Comparison of ENCODE assay signal across 30 cellular contexts in the genomic region with DNA sequence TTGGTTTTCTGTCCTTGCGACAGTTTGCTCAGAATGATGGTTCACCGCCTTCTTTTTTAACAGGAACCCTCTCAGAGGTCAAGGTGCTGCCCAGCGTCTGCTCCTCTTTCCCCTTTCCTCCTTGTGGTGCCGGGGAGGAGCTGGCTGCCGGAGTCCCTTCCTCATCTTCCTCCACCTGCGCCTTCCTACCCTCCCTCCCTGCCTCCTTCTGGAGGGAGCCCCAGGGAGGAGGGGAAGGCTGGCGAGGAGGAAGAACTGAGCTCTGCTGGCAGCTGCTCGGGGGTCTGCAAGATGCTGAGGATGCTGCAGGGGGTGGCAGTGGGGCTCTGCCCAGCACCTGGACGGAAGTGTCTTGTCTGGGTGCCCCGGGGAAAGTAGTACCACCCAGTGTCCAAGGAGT.
"Had no signal": no experiment of that assay in that cellular context is flagged by ENCODE, and none has a peak within 500 bp of the region (broad histone marks: within the 10 kb centered on the region; RNA-seq: fewer than 3 reads in every experiment).

No MANE protein-coding gene starts in this region.

- H3K9me3 Mint-ChIP-seq: activated CD4-positive, alpha-beta memory T cell treated with anti-CD3 and anti-CD28 coated beads, Interleukin-2, amount 10 ng/mL, durations not matched to agents 7 days and 5 days; activated CD4-positive, alpha-beta T cell treated with anti-CD3 and anti-CD28 coated beads, Interleukin-2, amount 10 ng/mL, durations not matched to agents 7 days and 5 days; activated naive CD4-positive, alpha-beta T cell treated with anti-CD3 and anti-CD28 coated beads, Interleukin-2, amount 10 ng/mL, durations not matched to agents 7 days and 5 days; activated naive CD4-positive, alpha-beta T cell treated with anti-CD3 and anti-CD28 coated beads, Interleukin-2, amount 50 U/mL, for 72 hours; activated naive CD8-positive, alpha-beta T cell treated with anti-CD3 and anti-CD28 coated beads, Interleukin-2, amount 10 ng/mL, durations not matched to agents 7 days and 5 days; activated T-cell treated with anti-CD3 and anti-CD28 coated beads, Interleukin-2, amount 50 U/mL, for 24 hours; activated T-cell treated with anti-CD3 and anti-CD28 coated beads, Interleukin-2, amount 50 U/mL, for 72 hours; T-helper 2 cell treated with Interferon-gamma antibody and Interleukin-4, amounts not matched to agents 5 μg/mL and 100 μg/mL, for 36 hours had no signal

- H3K27ac Mint-ChIP-seq: activated CD4-positive, alpha-beta memory T cell treated with anti-CD3 and anti-CD28 coated beads, Interleukin-2, amount 10 ng/mL, durations not matched to agents 7 days and 5 days; activated CD4-positive, alpha-beta T cell treated with anti-CD3 and anti-CD28 coated beads, Interleukin-2, amount 10 ng/mL, durations not matched to agents 7 days and 5 days; activated naive CD4-positive, alpha-beta T cell treated with anti-CD3 and anti-CD28 coated beads, Interleukin-2, amount 10 ng/mL, durations not matched to agents 7 days and 5 days; activated naive CD4-positive, alpha-beta T cell treated with anti-CD3 and anti-CD28 coated beads, Interleukin-2, amount 50 U/mL, for 72 hours; activated naive CD8-positive, alpha-beta T cell treated with anti-CD3 and anti-CD28 coated beads, Interleukin-2, amount 10 ng/mL, durations not matched to agents 7 days and 5 days; activated T-cell treated with anti-CD3 and anti-CD28 coated beads, Interleukin-2, amount 50 U/mL, for 24 hours; activated T-cell treated with anti-CD3 and anti-CD28 coated beads, Interleukin-2, amount 50 U/mL, for 72 hours; T-helper 17 cell; T-helper 2 cell treated with Interferon-gamma antibody and Interleukin-4, amounts not matched to agents 5 μg/mL and 100 μg/mL, for 36 hours had no signal

- H3K27ac ChIP-seq: ascending aorta, breast epithelium, cardiac muscle cell, colonic mucosa, epithelial cell of prostate, esophagus squamous epithelium, gastroesophageal sphincter had no signal

- H3K36me3 ChIP-seq: ascending aorta, breast epithelium, cardiac muscle cell, colonic mucosa had no signal

- H3K4me3 ChIP-seq: ascending aorta, breast epithelium, cardiac muscle cell, colonic mucosa, esophagus squamous epithelium, gastroesophageal sphincter had no signal

- H3K36me3 Mint-ChIP-seq: activated naive CD4-positive, alpha-beta T cell treated with anti-CD3 and anti-CD28 coated beads, Interleukin-2, amount 10 ng/mL, durations not matched to agents 7 days and 5 days; activated naive CD4-positive, alpha-beta T cell treated with anti-CD3 and anti-CD28 coated beads, Interleukin-2, amount 50 U/mL, for 72 hours; activated naive CD8-positive, alpha-beta T cell treated with anti-CD3 and anti-CD28 coated beads, Interleukin-2, amount 10 ng/mL, durations not matched to agents 7 days and 5 days; brain had no signal

- H3K4me1 ChIP-seq: ascending aorta, breast epithelium, colonic mucosa, gastroesophageal sphincter had no signal

- H3K4me3 Mint-ChIP-seq: activated CD4-positive, alpha-beta memory T cell treated with anti-CD3 and anti-CD28 coated beads, Interleukin-2, amount 10 ng/mL, durations not matched to agents 7 days and 5 days; activated CD4-positive, alpha-beta T cell treated with anti-CD3 and anti-CD28 coated beads, Interleukin-2, amount 10 ng/mL, durations not matched to agents 7 days and 5 days; activated naive CD4-positive, alpha-beta T cell treated with anti-CD3 and anti-CD28 coated beads, Interleukin-2, amount 10 ng/mL, durations not matched to agents 7 days and 5 days; activated naive CD8-positive, alpha-beta T cell treated with anti-CD3 and anti-CD28 coated beads, Interleukin-2, amount 10 ng/mL, durations not matched to agents 7 days and 5 days; activated T-cell treated with anti-CD3 and anti-CD28 coated beads, Interleukin-2, amount 50 U/mL, for 24 hours; activated T-cell treated with anti-CD3 and anti-CD28 coated beads, Interleukin-2, amount 50 U/mL, for 72 hours; brain; T-helper 17 cell; T-helper 2 cell treated with Interferon-gamma antibody and Interleukin-4, amounts not matched to agents 5 μg/mL and 100 μg/mL, for 36 hours had no signal

- DNase-seq: activated CD4-positive, alpha-beta memory T cell treated with anti-CD3 and anti-CD28 coated beads, Interleukin-2, amount 10 ng/mL, durations not matched to agents 7 days and 5 days; activated CD4-positive, alpha-beta T cell treated with anti-CD3 and anti-CD28 coated beads for 1 hour; activated CD4-positive, alpha-beta T cell treated with anti-CD3 and anti-CD28 coated beads for 4 hours; activated CD4-positive, alpha-beta T cell treated with anti-CD3 and anti-CD28 coated beads, Interleukin-2, amount 10 ng/mL, durations not matched to agents 7 days and 5 days; activated CD4-positive, alpha-beta T cell treated with anti-CD3 and anti-CD28 coated beads, Interleukin-2, amount 50 U/mL, for 4 hours; activated CD8-positive, alpha-beta memory T cell treated with anti-CD3 and anti-CD28 coated beads, Interleukin-2, amount 50 U/mL, for 48 hours; activated gamma-delta T cell; activated naive CD4-positive, alpha-beta T cell; activated naive CD4-positive, alpha-beta T cell treated with anti-CD3 and anti-CD28 coated beads, Interleukin-2, amount 10 ng/mL, durations not matched to agents 7 days and 5 days; activated naive CD8-positive, alpha-beta T cell treated with anti-CD3 and anti-CD28 coated beads, Interleukin-2, amount 10 ng/mL, durations not matched to agents 7 days and 5 days; activated T-cell treated with anti-CD3 and anti-CD28 coated beads for 4 hours; activated T-cell treated with anti-CD3 and anti-CD28 coated beads, Interleukin-2, amount 50 U/mL, for 24 hours; activated T-cell treated with anti-CD3 and anti-CD28 coated beads, Interleukin-2, amount 50 U/mL, for 72 hours; central memory CD4-positive, alpha-beta T cell; cerebellar nuclear complex; colonic mucosa; effector CD8-positive, alpha-beta T cell; esophagus squamous epithelium; foreskin melanocyte; T-helper 1 cell; T-helper 17 cell; T1000 had no signal

- H3K27me3 ChIP-seq: ascending aorta, breast epithelium, cardiac muscle cell, colonic mucosa, esophagus squamous epithelium, gastroesophageal sphincter had no signal

- H3K4me1 Mint-ChIP-seq: activated CD4-positive, alpha-beta T cell treated with anti-CD3 and anti-CD28 coated beads, Interleukin-2, amount 10 ng/mL, durations not matched to agents 7 days and 5 days; activated naive CD4-positive, alpha-beta T cell treated with anti-CD3 and anti-CD28 coated beads, Interleukin-2, amount 10 ng/mL, durations not matched to agents 7 days and 5 days; activated naive CD8-positive, alpha-beta T cell treated with anti-CD3 and anti-CD28 coated beads, Interleukin-2, amount 10 ng/mL, durations not matched to agents 7 days and 5 days; brain; T-helper 17 cell had no signal

- H3K27me3 Mint-ChIP-seq: brain had no signal

- ATAC-seq: activated naive CD4-positive, alpha-beta T cell treated with anti-CD3 and anti-CD28 coated beads, Interleukin-2, amount 50 U/mL, for 72 hours; activated T-cell treated with anti-CD3 and anti-CD28 coated beads, Interleukin-2, amount 50 U/mL, for 72 hours; gastroesophageal sphincter; T-helper 17 cell had no signal
